In genomic region chr22:43658823-43659222, GRCh38 we compare ENCODE assay signal across 19 cellular contexts.
DNase-seq lines count a peak whose midpoint lies in the region; ATAC-seq, FAIRE-seq and TF ChIP-seq lines count a peak whose summit lies in the region.
"Had no signal": no experiment of that assay in that cellular context is flagged by ENCODE, and none has a peak within 500 bp of the region (broad histone marks: within the 10 kb centered on the region; RNA-seq: fewer than 3 reads in every experiment).

No MANE protein-coding gene starts in this region.

- H2AFZ ChIP-seq in GM23338: peak overlapping the region; percentile 23; the same call in 1 of the 2 replicates
- H2AFZ ChIP-seq in neuronal stem cell (ENCODE audit: low read length): peak overlapping the region; percentile 63
- H2AFZ ChIP-seq: PC-9 had no signal

- H3K9me2 ChIP-seq in GM23338 (ENCODE audit: insufficient read depth): no peaks in the 10 kb centered on the region

- peak; percentile 89 for ATAC-seq in GM23338
- no peak for ATAC-seq in pancreas
- no peak for ATAC-seq in SK-N-SH treated with all-trans-retinoic acid at 6 μM for 48 hours
- ATAC-seq in GM19452 (IDR thresholded peaks at IDR 0.05; ENCODE audit: unreplicated experiment): no peak
- ATAC-seq: A549 had no signal

- H4K8ac ChIP-seq in neuronal stem cell (ENCODE audit: low read depth, low read length): no peak overlapping the region

- no peak overlapping the region for H3K27ac ChIP-seq in GM23338 (ENCODE audit: low read depth)
- no peak overlapping the region for H3K27ac ChIP-seq in esophagus muscularis mucosa (replicated peaks in 1 of 4)
- no peak overlapping the region for H3K27ac ChIP-seq in neuronal stem cell (replicated peaks; ENCODE audit: low read length)
- no peak overlapping the region for H3K27ac ChIP-seq in pancreas
- H3K27ac ChIP-seq: A549, PC-9 had no signal

- H3K27me3 ChIP-seq in GM23338 (ENCODE audit: insufficient read depth) (no peaks in the 10 kb centered on the region), esophagus muscularis mucosa (no peaks in the 10 kb centered on the region), neuronal stem cell (ENCODE audit: control insufficient read depth in 3 of 3, insufficient read depth in 3 of 3, low read depth in 1 of 3, low read length in 3 of 3) (no peaks in the 10 kb centered on the region), pancreas (no peaks in the 10 kb centered on the region)

- no peak overlapping the region for H2BK12ac ChIP-seq in neuronal stem cell (ENCODE audit: low read length)

- DNase-seq in GM23338 (ENCODE audit: low spot score) (peak; percentile 67), NCI-H69 (lab: John Stamatoyannopoulos, UW) (peak; percentile 34), esophagus muscularis mucosa (ENCODE audit: extremely low spot score) (peak; percentile 17), neuronal stem cell (ENCODE audit: low spot score) (no peak), pancreas (no peak)
- DNase-seq: Caco-2, GOT3, Karpas-422, MM.1S, NCI-H1105 treated with DMSO at 0.1 percent for 48 hours, NCI-H2029 treated with DMSO at 0.1 percent for 48 hours, NCI-H226, NCI-H526 treated with DMSO at 0.1 percent for 48 hours, PC-9 had no signal

- no peaks in the 10 kb centered on the region for H3K79me1 ChIP-seq in neuronal stem cell (ENCODE audit: low read depth, low read length)

- no peak overlapping the region for H3K9ac ChIP-seq in neuronal stem cell (ENCODE audit: low read depth, low read length, poor library complexity)

- no peaks in the 10 kb centered on the region for H3K9me3 ChIP-seq in esophagus muscularis mucosa
- no peaks in the 10 kb centered on the region for H3K9me3 ChIP-seq in neuronal stem cell (replicated peaks in 1 of 2; ENCODE audit: control insufficient read depth in 2 of 2, insufficient read depth in 1 of 2, low read depth in 1 of 2, low read length in 2 of 2)
- no peaks in the 10 kb centered on the region for H3K9me3 ChIP-seq in pancreas
- H3K9me3 ChIP-seq: A549, Caco-2 had no signal

- H3K27ac Mint-ChIP-seq in GM23338: no peak overlapping the region
- H3K27ac Mint-ChIP-seq: CD14-positive monocyte had no signal

- H3K27me3 Mint-ChIP-seq in GM23338 (ENCODE audit: insufficient read depth, low read depth, poor library complexity): peaks cover 5% of the 10 kb centered on the region

- no peak for TF ChIP-seq EP300 in esophagus muscularis mucosa (IDR thresholded peaks at IDR 0.05)

- H3K4me1 ChIP-seq in GM23338 (ENCODE audit: insufficient read depth) (peaks cover 16% of the 10 kb centered on the region), esophagus muscularis mucosa (no peaks in the 10 kb centered on the region), neuronal stem cell (ENCODE audit: control insufficient read depth in 2 of 2, insufficient read depth in 1 of 2, low read depth in 1 of 2, low read length in 2 of 2) (peaks cover 4 to 6% of the 10 kb centered on the region in 2 donors), pancreas (no peaks in the 10 kb centered on the region)
- H3K4me1 ChIP-seq: A549, Caco-2 had no signal

- no peaks in the 10 kb centered on the region for H3K36me3 ChIP-seq in GM23338 (ENCODE audit: insufficient read depth)
- H3K36me3 ChIP-seq in esophagus muscularis mucosa: no peaks in the 10 kb centered on the region
- no peaks in the 10 kb centered on the region for H3K36me3 ChIP-seq in neuronal stem cell (replicated peaks in 1 of 2; ENCODE audit: control insufficient read depth in 2 of 2, insufficient read depth in 2 of 2, low read length in 2 of 2)
- H3K36me3 ChIP-seq in pancreas: no peaks in the 10 kb centered on the region

- peaks cover 20% of the 10 kb centered on the region for H3K4me1 Mint-ChIP-seq in GM23338
- H3K4me1 Mint-ChIP-seq: CD14-positive monocyte had no signal

- H4K91ac ChIP-seq in neuronal stem cell (ENCODE audit: low read depth, low read length, poor library complexity): no peak overlapping the region

- H2BK120ac ChIP-seq in neuronal stem cell (ENCODE audit: low read depth, low read length): no peak overlapping the region

- H3K4me3 ChIP-seq in GM23338: no peak overlapping the region
- H3K4me3 ChIP-seq in esophagus muscularis mucosa: no peak overlapping the region
- no peak overlapping the region for H3K4me3 ChIP-seq in neuronal stem cell (ENCODE audit: low read length in 2 of 2)
- no peak overlapping the region for H3K4me3 ChIP-seq in pancreas
- H3K4me3 ChIP-seq: A549, PC-9 had no signal

- intact Hi-C loops in esophagus muscularis mucosa (cut with DNase I): no loop called here
- intact Hi-C loops in pancreas (cut with DNase I): no loop called here

- TF ChIP-seq CTCF in GM23338 (conservative IDR thresholded peaks at IDR 0.05; ENCODE audit: low read depth in 2 of 2) (no peak), esophagus muscularis mucosa (IDR thresholded peaks at IDR 0.05) (no peak), pancreas (IDR thresholded peaks at IDR 0.05) (no peak)

- H2BK5ac ChIP-seq in neuronal stem cell (ENCODE audit: low read length): peak overlapping the region; percentile 62

- peak overlapping the region; percentile 75 for H3K18ac ChIP-seq in neuronal stem cell (ENCODE audit: low read length)

- no peak overlapping the region for H2AK5ac ChIP-seq in neuronal stem cell (ENCODE audit: low read depth, low read length)

- H3K23ac ChIP-seq in neuronal stem cell (ENCODE audit: low read depth, low read length, poor library complexity): no peak overlapping the region

- no peaks in the 10 kb centered on the region for H3K36me3 Mint-ChIP-seq in GM23338 (ENCODE audit: low read depth)
- H3K36me3 Mint-ChIP-seq: CD14-positive monocyte had no signal

- no peaks in the 10 kb centered on the region for H3K9me3 Mint-ChIP-seq in GM23338

- H4K20me1 ChIP-seq in GM23338 (replicated peaks; ENCODE audit: insufficient read depth): no peaks in the 10 kb centered on the region

- no peak for FAIRE-seq in pancreas (lab: Jason Lieb, UNC)
- FAIRE-seq: A549, GM12891 had no signal

- H3K4ac ChIP-seq in neuronal stem cell (ENCODE audit: low read length): no peak overlapping the region

- no peaks in the 10 kb centered on the region for H3F3A ChIP-seq in GM23338 (replicated peaks; ENCODE audit: low read depth)

- H3K4me2 ChIP-seq in GM23338 (0 out of 2 replicates have a peak overlapping the region, but pooled peaks have one; percentile 36), neuronal stem cell (ENCODE audit: insufficient read depth, low read length, poor library complexity, severe bottlenecking) (no peak overlapping the region)
- H3K4me2 ChIP-seq: A549, PC-9 had no signal

- H3K14ac ChIP-seq in neuronal stem cell (ENCODE audit: low read length): no peak overlapping the region

- H3K79me2 ChIP-seq in GM23338 (replicated peaks; ENCODE audit: insufficient read depth): no peaks in the 10 kb centered on the region

- H3K4me3 Mint-ChIP-seq in GM23338: no peak overlapping the region; the same call in 2 of the 3 replicates
- H3K4me3 Mint-ChIP-seq: CD14-positive monocyte had no signal

- 62% methylated on average over 9 of the region's 9 CpGs for whole genome bisulfite sequencing in esophagus muscularis mucosa
- no CpG with 5 or more reads among the region's 9 CpGs for WGBS in neuronal stem cell (ENCODE audit: extremely low coverage in 2 of 2, insufficient read length in 2 of 2, insufficient replicate concordance in 1 of 2), 2 donors
- WGBS in pancreas, 2 donors: 66 to 73% methylated on average over 9 of the region's 9 CpGs

- TF ChIP-seq POLR2A in esophagus muscularis mucosa (IDR thresholded peaks at IDR 0.05; ENCODE audit: low read depth): no peak

- H2BK15ac ChIP-seq in neuronal stem cell (ENCODE audit: low read length): no peak overlapping the region

TF ChIP-seq in SK-N-SH treated with all-trans-retinoic acid at 6 μM for 48 hours, 23 proteins besides CTCF, POLR2A, EP300 and RAD21:
- TF ChIP-seq ARNTL (CRISPR knock-in tag; IDR thresholded peaks at IDR 0.05; ENCODE audit: borderline replicate concordance, low read depth) (no peak), PATZ1 (CRISPR knock-in tag; IDR thresholded peaks at IDR 0.05; ENCODE audit: borderline replicate concordance) (no peak), ZFP3 (CRISPR knock-in tag; IDR thresholded peaks at IDR 0.05) (no peak)

Comparison
In these comparisons a context has a peak if more than half of its experiments do, and no peak if none do; other contexts are left out.
1. DNase-seq: peak in GM23338 (single experiment), NCI-H69 (single experiment) and esophagus muscularis mucosa (single experiment); none in neuronal stem cell (single experiment) and pancreas (0 of 6).